In genomic region chr14:104750658-104751057, GRCh38 we compare ENCODE assay signal across 15 cellular contexts. TPM values are rescaled to one million over a fixed set of nuclear protein-coding genes. Genes with fewer than 3 reads are reported as not detected.
DNase-seq lines count a peak whose midpoint lies in the region; ATAC-seq and TF ChIP-seq lines count a peak whose summit lies in the region.
"Had no signal": no experiment of that assay in that cellular context is flagged by ENCODE, and none has a peak within 500 bp of the region (broad histone marks: within the 10 kb centered on the region; RNA-seq: fewer than 3 reads in every experiment).

No MANE protein-coding gene starts in this region.

- H3K27ac ChIP-seq in SK-N-MC: 0 out of 2 replicates have a peak overlapping the region, but pooled peaks have one; percentile 11
- H3K27ac ChIP-seq in esophagus squamous epithelium: peak overlapping the region in 3 of 4 donors; percentile 12 to 85 (median 43)

- no peak for TF ChIP-seq POLR2A in esophagus squamous epithelium (IDR thresholded peaks at IDR 0.05)

- CTCF ChIA-PET in activated naive CD4-positive, alpha-beta T cell treated with anti-CD3 and anti-CD28 coated beads, Interleukin-2, amount 10 ng/mL, durations not matched to agents 7 days and 5 days (lab: Charles Lee): interaction anchor here (0.7 to 1.3 kb wide), 2 partner anchors 25 to 27 kb away, joined by 3 read pairs; partner anchors contain the start of gene ADSS1

- WGBS in esophagus squamous epithelium, 2 donors: 78 to 80% methylated on average over 4 to 6 of the region's 6 CpGs

- H3K36me3 ChIP-seq in SK-N-MC (ENCODE audit: insufficient read depth, low read length) (no peaks in the 10 kb centered on the region; the same call in 1 of the 2 replicates), esophagus squamous epithelium (peaks cover 0 to 8% (median 0%) of the 10 kb centered on the region in 3 donors)

- H3K4me1 ChIP-seq in esophagus squamous epithelium: peaks cover 52 to 84% (median 62%) of the 10 kb centered on the region in 3 donors

- H3K36me3 Mint-ChIP-seq in activated naive CD4-positive, alpha-beta T cell treated with anti-CD3 and anti-CD28 coated beads, Interleukin-2, amount 10 ng/mL, durations not matched to agents 7 days and 5 days: peaks cover 8% of the 10 kb centered on the region

- H3K9ac ChIP-seq in SK-N-MC (ENCODE audit: insufficient read length): no peak overlapping the region

- no peaks in the 10 kb centered on the region for H3K9me3 ChIP-seq in SK-N-MC (ENCODE audit: low read depth, low read length)
- H3K9me3 ChIP-seq in esophagus squamous epithelium: no peaks in the 10 kb centered on the region

- no peak for TF ChIP-seq CTCF in esophagus squamous epithelium (IDR thresholded peaks at IDR 0.05)

- no peaks in the 10 kb centered on the region for H3K9me3 Mint-ChIP-seq in activated naive CD4-positive, alpha-beta T cell treated with anti-CD3 and anti-CD28 coated beads, Interleukin-2, amount 10 ng/mL, durations not matched to agents 7 days and 5 days
- H3K9me3 Mint-ChIP-seq: activated B cell treated with CpG ODN at 0.5 μM for 24 hours had no signal

- peaks cover 24% of the 10 kb centered on the region for H3K4me1 Mint-ChIP-seq in activated naive CD4-positive, alpha-beta T cell treated with anti-CD3 and anti-CD28 coated beads, Interleukin-2, amount 10 ng/mL, durations not matched to agents 7 days and 5 days

- H3K27me3 ChIP-seq in esophagus squamous epithelium: no peaks in the 10 kb centered on the region

- H3K4me3 Mint-ChIP-seq in activated naive CD4-positive, alpha-beta T cell treated with anti-CD3 and anti-CD28 coated beads, Interleukin-2, amount 10 ng/mL, durations not matched to agents 7 days and 5 days: peak overlapping the region; percentile 50

- H3K27ac Mint-ChIP-seq in activated naive CD4-positive, alpha-beta T cell treated with anti-CD3 and anti-CD28 coated beads, Interleukin-2, amount 10 ng/mL, durations not matched to agents 7 days and 5 days: peak overlapping the region; percentile 54
- H3K27ac Mint-ChIP-seq: activated B cell treated with CpG ODN at 0.5 μM for 24 hours, progenitor cell of endocrine pancreas had no signal

- H3K4me3 ChIP-seq in SK-N-MC (no peak overlapping the region), esophagus squamous epithelium (no peak overlapping the region)

- peak; percentile 36 for DNase-seq in activated naive CD4-positive, alpha-beta T cell treated with anti-CD3 and anti-CD28 coated beads, Interleukin-2, amount 10 ng/mL, durations not matched to agents 7 days and 5 days
- no peak for DNase-seq in activated naive CD4-positive, alpha-beta T cell (lab: John Stamatoyannopoulos, UW)
- DNase-seq in SK-N-MC (ENCODE audit: low read depth, low spot score) (no peak), esophagus squamous epithelium (lab: John Stamatoyannopoulos, UW) (no peak), hepatic stellate cell (ENCODE audit: low spot score) (no peak), NCI-H345 treated with DMSO at 0.1 percent for 48 hours (lab: John Stamatoyannopoulos, UW; ENCODE audit: unreplicated experiment) (no peak)
- DNase-seq in stimulated activated CD8-positive, alpha-beta memory T cell treated with anti-CD3 and anti-CD28 coated beads, Interleukin-4, amount 100 ng/mL, for 48 hours: peak; percentile 46
- DNase-seq: activated B cell treated with CpG ODN at 0.5 μM for 24 hours; activated gamma-delta T cell treated with Interleukin-2 at 50 U/mL for 16 hours; mesendoderm; NCI-H2107; stimulated activated CD4-positive, alpha-beta T cell treated with anti-CD3 and anti-CD28 coated beads, Interleukin-2, amount 100 ng/mL, for 24 hours had no signal

- peaks cover 8% of the 10 kb centered on the region for H3K27me3 Mint-ChIP-seq in activated naive CD4-positive, alpha-beta T cell treated with anti-CD3 and anti-CD28 coated beads, Interleukin-2, amount 10 ng/mL, durations not matched to agents 7 days and 5 days
- H3K27me3 Mint-ChIP-seq: activated B cell treated with CpG ODN at 0.5 μM for 24 hours, progenitor cell of endocrine pancreas had no signal

- no peak for ATAC-seq in GM21576 (IDR thresholded peaks at IDR 0.05; ENCODE audit: unreplicated experiment)
- ATAC-seq: SK-N-SH treated with all-trans-retinoic acid at 6 μM for 48 hours had no signal

- intact Hi-C loops in esophagus squamous epithelium (cut with DNase I): no loop called here

RNA-seq across cellular contexts. Expression of gene SIVA1, which starts 2.3 kb away (rescaled TPM):
- total RNA-seq in esophagus squamous epithelium: 100 to 1,000 TPM; 149 to 282 (median 201) TPM

RNA-seq across cellular contexts. Expression of gene ADSS1, which starts 26.6 kb away (rescaled TPM):
- total RNA-seq in esophagus squamous epithelium: 10 to 100 TPM in 2 of 4 donors, 1 to 10 TPM in 2; 3.4 to 11.4 (median 8.4) TPM

RNA-seq across cellular contexts. Expression of gene AKT1, which starts 44.9 kb away (rescaled TPM):
- 10 to 100 TPM; 66.6 to 93.7 (median 71.3) TPM for total RNA-seq in esophagus squamous epithelium

RNA-seq across cellular contexts. Expression of gene ZBTB42, which starts 50.2 kb away (rescaled TPM):
- total RNA-seq in esophagus squamous epithelium: 10 to 100 TPM in 2 of 4 donors, 1 to 10 TPM in 2; 4.7 to 14.2 (median 8.4) TPM

Comparison
In these comparisons a context has a peak if more than half of its experiments do, and no peak if none do; other contexts are left out.
1. DNase-seq: peak in activated naive CD4-positive, alpha-beta T cell treated with anti-CD3 and anti-CD28 coated beads, Interleukin-2, amount 10 ng/mL, durations not matched to agents 7 days and 5 days (single experiment) and stimulated activated CD8-positive, alpha-beta memory T cell treated with anti-CD3 and anti-CD28 coated beads, Interleukin-4, amount 100 ng/mL, for 48 hours (single experiment); none in activated naive CD4-positive, alpha-beta T cell (0 of 4), SK-N-MC (single experiment), esophagus squamous epithelium (single experiment), hepatic stellate cell (single experiment) and NCI-H345 treated with DMSO at 0.1 percent for 48 hours (single experiment).